Comparison of ENCODE assay signal across 1 cellular context in genomic region chr3:100602506-100603444, GRCh38.
TF ChIP-seq lines count a peak whose summit lies in the region.

No MANE protein-coding gene starts in this region.

TF ChIP-seq in GM12878, 131 proteins besides CTCF, POLR2A, EP300 and RAD21 (continued from another document):
- TF ChIP-seq ZBTB11 (CRISPR knock-in tag; IDR thresholded peaks at IDR 0.05) (no peak), HSF1 (IDR thresholded peaks at IDR 0.05; ENCODE audit: low read depth, low read length) (no peak), ESRRA (IDR thresholded peaks at IDR 0.05; ENCODE audit: low read length) (no peak), SUZ12 (IDR thresholded peaks at IDR 0.05; ENCODE audit: unreplicated experiment) (no peak), GABPA (IDR thresholded peaks at IDR 0.05; ENCODE audit: low read depth) (no peak), KLF5 (IDR thresholded peaks at IDR 0.05; ENCODE audit: partially characterized antibody) (peak; percentile 4), MEF2A (IDR thresholded peaks at IDR 0.05; ENCODE audit: insufficient read depth, low read depth, low read length) (0 out of 2 replicates have a peak, but pooled peaks have one; percentile 5), TCF7 (IDR thresholded peaks at IDR 0.05; ENCODE audit: borderline replicate concordance) (no peak), SPI1 (IDR thresholded peaks at IDR 0.05; ENCODE audit: borderline replicate concordance, insufficient read depth, low read depth, low read length) (peak; percentile 40; the same call in 1 of the 2 replicates), SP1 (IDR thresholded peaks at IDR 0.05; ENCODE audit: low read depth, low read length) (no peak), E4F1 (IDR thresholded peaks at IDR 0.05; ENCODE audit: borderline replicate concordance, partially characterized antibody) (no peak), IKZF1 (conservative IDR thresholded peaks at IDR 0.05) (no peak), SREBF1 (IDR thresholded peaks at IDR 0.05; ENCODE audit: low read length) (no peak), CREM (IDR thresholded peaks at IDR 0.05; ENCODE audit: low read depth) (no peak), RELB (IDR thresholded peaks at IDR 0.05; ENCODE audit: low read depth) (0 out of 2 replicates have a peak, but pooled peaks have one; percentile 31), CEBPB (IDR thresholded peaks at IDR 0.05; ENCODE audit: borderline replicate concordance in 1 of 2, low read depth in 2 of 2, low read length in 2 of 2) (no peak), PAX8 (IDR thresholded peaks at IDR 0.05) (no peak), RB1 (IDR thresholded peaks at IDR 0.05; ENCODE audit: borderline replicate concordance) (no peak), EED (IDR thresholded peaks at IDR 0.05; ENCODE audit: low read depth) (no peak)
